18 cellular contexts compared by ENCODE assay signal in genomic region chr2:168600970-168601369, GRCh38.
"Had no signal": no experiment of that assay in that cellular context is flagged by ENCODE, and none has a peak within 500 bp of the region (broad histone marks: within the 10 kb centered on the region; RNA-seq: fewer than 3 reads in every experiment).

No MANE protein-coding gene starts in this region.

- H3K27me3 Mint-ChIP-seq: activated CD4-positive, alpha-beta memory T cell treated with anti-CD3 and anti-CD28 coated beads for 36 hours; activated naive CD8-positive, alpha-beta T cell treated with anti-CD3 and anti-CD28 coated beads, Interleukin-2, amount 10 ng/mL, durations not matched to agents 7 days and 5 days; naive thymus-derived CD8-positive, alpha-beta T cell; progenitor cell of endocrine pancreas; stimulated activated naive CD8-positive, alpha-beta T cell treated with anti-CD3 and anti-CD28 coated beads, Interleukin-15, amount 100 ng/mL, for 72 hours had no signal

- H3K4me3 Mint-ChIP-seq: activated CD4-positive, alpha-beta memory T cell treated with anti-CD3 and anti-CD28 coated beads for 36 hours; activated naive CD4-positive, alpha-beta T cell treated with anti-CD3 and anti-CD28 coated beads for 36 hours; activated naive CD8-positive, alpha-beta T cell treated with anti-CD3 and anti-CD28 coated beads, Interleukin-2, amount 10 ng/mL, durations not matched to agents 7 days and 5 days; endodermal cell; naive thymus-derived CD8-positive, alpha-beta T cell; stimulated activated naive CD8-positive, alpha-beta T cell treated with anti-CD3 and anti-CD28 coated beads, Interleukin-15, amount 100 ng/mL, for 72 hours; T-helper 1 cell treated with Interleukin-12 subunit alpha and Interleukin-12 subunit beta and Interleukin-4 antibody, amounts not matched to agents 30 μg/mL and 1 μg/mL, for 36 hours; WTC11 had no signal

- ATAC-seq: heart left ventricle; naive thymus-derived CD8-positive, alpha-beta T cell; stimulated activated naive CD8-positive, alpha-beta T cell treated with anti-CD3 and anti-CD28 coated beads, Interleukin-15, amount 100 ng/mL, for 72 hours; WTC11 had no signal

- H3K27ac Mint-ChIP-seq: activated CD4-positive, alpha-beta memory T cell treated with anti-CD3 and anti-CD28 coated beads for 36 hours; activated naive CD4-positive, alpha-beta T cell treated with anti-CD3 and anti-CD28 coated beads for 36 hours; activated naive CD8-positive, alpha-beta T cell treated with anti-CD3 and anti-CD28 coated beads, Interleukin-2, amount 10 ng/mL, durations not matched to agents 7 days and 5 days; endodermal cell; progenitor cell of endocrine pancreas; stimulated activated naive CD8-positive, alpha-beta T cell treated with anti-CD3 and anti-CD28 coated beads, Interleukin-15, amount 100 ng/mL, for 72 hours; T-helper 1 cell treated with Interleukin-12 subunit alpha and Interleukin-12 subunit beta and Interleukin-4 antibody, amounts not matched to agents 30 μg/mL and 1 μg/mL, for 36 hours; WTC11 had no signal

- DNase-seq: activated CD4-positive, alpha-beta memory T cell treated with anti-CD3 and anti-CD28 coated beads for 36 hours; activated CD4-positive, alpha-beta T cell treated with anti-CD3 and anti-CD28 coated beads for 4 hours; activated effector memory CD4-positive, alpha-beta T cell treated with Interleukin-2 at 50 U/mL for 16 hours; activated naive CD4-positive, alpha-beta T cell treated with anti-CD3 and anti-CD28 coated beads for 36 hours; activated naive CD8-positive, alpha-beta T cell treated with anti-CD3 and anti-CD28 coated beads, Interleukin-2, amount 10 ng/mL, durations not matched to agents 7 days and 5 days; activated T-cell treated with anti-CD3 and anti-CD28 coated beads, Interleukin-2, amount 50 U/mL, for 48 hours; amniotic stem cell; endodermal cell; heart left ventricle; islet precursor cell; naive thymus-derived CD8-positive, alpha-beta T cell; spleen; stimulated activated CD4-positive, alpha-beta T cell treated with anti-CD3 and anti-CD28 coated beads, Interleukin-4, amount 100 ng/mL, for 1 hour; stimulated activated naive CD8-positive, alpha-beta T cell treated with anti-CD3 and anti-CD28 coated beads, Interleukin-15, amount 100 ng/mL, for 72 hours; T1000 had no signal
